Comparison of ENCODE assay signal across 11 cellular contexts in genomic region chr18:40993363-40993762, GRCh38.
"Had no signal": no experiment of that assay in that cellular context is flagged by ENCODE, and none has a peak within 500 bp of the region (broad histone marks: within the 10 kb centered on the region; RNA-seq: fewer than 3 reads in every experiment).

No MANE protein-coding gene starts in this region.

- H3K27ac Mint-ChIP-seq: HFFc6, IgD-negative memory B cell had no signal

- H3K27me3 Mint-ChIP-seq: IgD-negative memory B cell had no signal

- H3K4me3 ChIP-seq: GM23248, HAP-1 had no signal

- ATAC-seq: HCT116 had no signal

- H3K4me3 Mint-ChIP-seq: HFFc6, IgD-negative memory B cell had no signal

- H3K27ac ChIP-seq: GM23248, HL-60, KMS-11 had no signal

- H3K4me1 Mint-ChIP-seq: IgD-negative memory B cell had no signal

- H3K4me1 ChIP-seq: HAP-1 had no signal

- H3K36me3 ChIP-seq: HAP-1 had no signal

- H3K9me3 ChIP-seq: HAP-1 had no signal

- DNase-seq: GM23248, GOT3, H7, HFFc6, Karpas-422, KBM-7 had no signal

- H3K4me2 ChIP-seq: KMS-11 had no signal

- H3K9ac ChIP-seq: GM23248, KMS-11 had no signal
